In genomic region chr2:30492619-30493018, GRCh38 we compare ENCODE assay signal across 16 cellular contexts.
"Had no signal": no experiment of that assay in that cellular context is flagged by ENCODE, and none has a peak within 500 bp of the region (broad histone marks: within the 10 kb centered on the region; RNA-seq: fewer than 3 reads in every experiment).

No MANE protein-coding gene starts in this region.

- DNase-seq: activated CD4-positive, alpha-beta T cell treated with anti-CD3 and anti-CD28 coated beads for 1 hour; activated gamma-delta T cell; central memory CD4-positive, alpha-beta T cell; colonic mucosa; left cardiac atrium; right lobe of liver; stimulated activated CD4-positive, alpha-beta T cell treated with anti-CD3 and anti-CD28 coated beads, Interleukin-4, amount 100 ng/mL, for 4 hours; T-helper 2 cell; upper lobe of right lung had no signal

- ATAC-seq: activated naive CD4-positive, alpha-beta T cell treated with anti-CD3 and anti-CD28 coated beads, Interleukin-2, amount 50 U/mL, for 72 hours; left cardiac atrium; natural killer cell treated with Interleukin-12 subunit alpha and Interleukin-12 subunit beta and Interleukin-15 and Interleukin-18, amount 100 ng/mL, for 72 hours; right lobe of liver; stimulated activated memory B cell treated with anti-CD40 and anti-IgM and Interleukin-4, amounts not matched to agents 10 μg/mL and 1 μg/mL and 100 μg/mL, for 72 hours; upper lobe of right lung had no signal

- H3K27ac Mint-ChIP-seq: activated naive CD4-positive, alpha-beta T cell treated with anti-CD3 and anti-CD28 coated beads, Interleukin-2, amount 50 U/mL, for 72 hours; natural killer cell treated with Interleukin-12 subunit alpha and Interleukin-12 subunit beta and Interleukin-15 and Interleukin-18, amount 100 ng/mL, for 72 hours; stimulated activated memory B cell treated with anti-CD40 and anti-IgM and Interleukin-4, amounts not matched to agents 10 μg/mL and 1 μg/mL and 100 μg/mL, for 72 hours had no signal

- H3K9me3 ChIP-seq: colonic mucosa, right lobe of liver, upper lobe of right lung had no signal

- H3K4me3 Mint-ChIP-seq: natural killer cell treated with Interleukin-12 subunit alpha and Interleukin-12 subunit beta and Interleukin-15 and Interleukin-18, amount 100 ng/mL, for 72 hours; stimulated activated memory B cell treated with anti-CD40 and anti-IgM and Interleukin-4, amounts not matched to agents 10 μg/mL and 1 μg/mL and 100 μg/mL, for 72 hours had no signal

- H3K9me3 Mint-ChIP-seq: natural killer cell treated with Interleukin-12 subunit alpha and Interleukin-12 subunit beta and Interleukin-15 and Interleukin-18, amount 100 ng/mL, for 72 hours had no signal

- H3K36me3 ChIP-seq: colonic mucosa, right lobe of liver, upper lobe of right lung had no signal

- H3K27me3 Mint-ChIP-seq: natural killer cell treated with Interleukin-12 subunit alpha and Interleukin-12 subunit beta and Interleukin-15 and Interleukin-18, amount 100 ng/mL, for 72 hours; stimulated activated memory B cell treated with anti-CD40 and anti-IgM and Interleukin-4, amounts not matched to agents 10 μg/mL and 1 μg/mL and 100 μg/mL, for 72 hours had no signal

- H3K4me3 ChIP-seq: colonic mucosa, hepatocyte, lung, right lobe of liver, smooth muscle cell, upper lobe of right lung had no signal

- H3K27ac ChIP-seq: colonic mucosa, hepatocyte, right lobe of liver, upper lobe of right lung, VCaP had no signal

- H3K27me3 ChIP-seq: colonic mucosa, hepatocyte, right lobe of liver, upper lobe of right lung had no signal

- H3K4me1 ChIP-seq: colonic mucosa, right lobe of liver had no signal
